21 cellular contexts compared by ENCODE assay signal in genomic region chr13:44352671-44353070, GRCh38. TPM values are rescaled to one million over a fixed set of nuclear protein-coding genes. Genes with fewer than 3 reads are reported as not detected.
DNase-seq lines count a peak whose midpoint lies in the region; ATAC-seq and TF ChIP-seq lines count a peak whose summit lies in the region.
"Had no signal": no experiment of that assay in that cellular context is flagged by ENCODE, and none has a peak within 500 bp of the region (broad histone marks: within the 10 kb centered on the region; RNA-seq: fewer than 3 reads in every experiment).

No MANE protein-coding gene starts in this region.

- peak in 2 of 7 experiments; percentile 26 to 31 for DNase-seq in CD8-positive, alpha-beta T cell
- DNase-seq in UCSD-AML1 (lab: John Stamatoyannopoulos, UW; ENCODE audit: unreplicated experiment) (peak; percentile 69), NCI-H2081 treated with DMSO at 0.1 percent for 48 hours (lab: John Stamatoyannopoulos, UW) (no peak), prostate gland (ENCODE audit: low spot score) (no peak), DMS79 (lab: John Stamatoyannopoulos, UW) (no peak)
- DNase-seq in natural killer cell treated with Interleukin-12 subunit alpha and Interleukin-12 subunit beta and Interleukin-15 and Interleukin-18, amount 100 ng/mL, for 72 hours (ENCODE audit: low spot score) = no peak
- DNase-seq: activated B cell treated with CpG ODN at 0.5 μM for 24 hours; activated CD4-positive, alpha-beta T cell treated with anti-CD3 and anti-CD28 coated beads, Interleukin-2, amount 50 U/mL, for 48 hours; activated naive CD8-positive, alpha-beta T cell treated with anti-CD3 and anti-CD28 coated beads, Interleukin-2, amount 10 ng/mL, durations not matched to agents 7 days and 5 days; effector CD4-positive, alpha-beta T cell; foreskin fibroblast; KBM-7; left colon; NCI-H2227 treated with DMSO at 0.1 percent for 48 hours; NCI-H748 treated with DMSO at 0.1 percent for 48 hours; stimulated activated CD4-positive, alpha-beta T cell treated with anti-CD3 and anti-CD28 coated beads, Interleukin-4, amount 100 ng/mL, for 1 hour; tibial artery had no signal

- peak overlapping the region; percentile 61 for H3K27ac Mint-ChIP-seq in CD8-positive, alpha-beta T cell
- H3K27ac Mint-ChIP-seq in natural killer cell treated with Interleukin-12 subunit alpha and Interleukin-12 subunit beta and Interleukin-15 and Interleukin-18, amount 100 ng/mL, for 72 hours = peak overlapping the region; percentile 43 to 46
- H3K27ac Mint-ChIP-seq: activated B cell treated with CpG ODN at 0.5 μM for 24 hours; activated naive CD8-positive, alpha-beta T cell treated with anti-CD3 and anti-CD28 coated beads, Interleukin-2, amount 10 ng/mL, durations not matched to agents 7 days and 5 days; memory B cell; stimulated activated naive CD8-positive, alpha-beta T cell treated with anti-CD3 and anti-CD28 coated beads, Interleukin-15, Interleukin-2, amounts not matched to agents 100 ng/mL and 50 ng/mL, for 24 hours had no signal

- no peak overlapping the region for H3K4me3 ChIP-seq in CD8-positive, alpha-beta T cell (ENCODE audit: low read depth, low read length)
- H3K4me3 ChIP-seq in HEK293 (ENCODE audit: low read depth, low read length) (no peak overlapping the region), prostate gland (no peak overlapping the region)
- H3K4me3 ChIP-seq: tibial artery had no signal

- no peaks in the 10 kb centered on the region for H3K36me3 ChIP-seq in CD8-positive, alpha-beta T cell (ENCODE audit: insufficient read depth, low read length)
- H3K36me3 ChIP-seq in HEK293 (ENCODE audit: control insufficient read depth in 2 of 2, insufficient read depth in 1 of 2, low read length in 2 of 2) (no peaks in the 10 kb centered on the region), prostate gland (no peaks in the 10 kb centered on the region)
- H3K36me3 ChIP-seq: tibial artery had no signal

- WGBS in prostate gland = 78% methylated on average over 2 of the region's 2 CpGs

- H3K27ac ChIP-seq in CD8-positive, alpha-beta T cell (ENCODE audit: low read depth, low read length) = no peak overlapping the region
- H3K27ac ChIP-seq in HEK293 (ENCODE audit: extremely low read depth, low read depth, low read length) = no peak overlapping the region
- H3K27ac ChIP-seq in prostate gland = peak overlapping the region in 1 of 2 donors; percentile 36
- H3K27ac ChIP-seq: tibial artery had no signal

- H3K27me3 Mint-ChIP-seq in CD8-positive, alpha-beta T cell (ENCODE audit: low read depth) = no peaks in the 10 kb centered on the region
- H3K27me3 Mint-ChIP-seq in natural killer cell treated with Interleukin-12 subunit alpha and Interleukin-12 subunit beta and Interleukin-15 and Interleukin-18, amount 100 ng/mL, for 72 hours = peaks cover 0 to 4% of the 10 kb centered on the region in 2 donors

- ATAC-seq in CD8-positive, alpha-beta T cell = peak; percentile 48
- peak; percentile 82 to 86 for ATAC-seq in natural killer cell treated with Interleukin-12 subunit alpha and Interleukin-12 subunit beta and Interleukin-15 and Interleukin-18, amount 100 ng/mL, for 72 hours
- no peak for ATAC-seq in HG03521 (IDR thresholded peaks at IDR 0.05; ENCODE audit: unreplicated experiment)
- ATAC-seq: left colon had no signal

- CTCF ChIA-PET in CD8-positive, alpha-beta T cell (lab: Charles Lee) = interaction anchor here (0.9 kb wide), 1 partner anchor 15 kb away, joined by 3 read pairs; no protein-coding TSS in a partner anchor
- CTCF ChIA-PET in HEK293 (lab: Yijun Ruan, JAX) = interaction anchor here (1.5 kb wide), 1 partner anchor 86 kb away, joined by 6 read pairs; no protein-coding TSS in a partner anchor

- TF ChIP-seq POLR2A in prostate gland (IDR thresholded peaks at IDR 0.05) = no peak

- no peaks in the 10 kb centered on the region for H3K4me1 ChIP-seq in CD8-positive, alpha-beta T cell (ENCODE audit: insufficient read depth, low read length)
- H3K4me1 ChIP-seq in HEK293 (ENCODE audit: control insufficient read depth, insufficient read depth, low read length) (no peaks in the 10 kb centered on the region), prostate gland (replicated peaks) (no peaks in the 10 kb centered on the region)
- H3K4me1 ChIP-seq: tibial artery had no signal

- no peaks in the 10 kb centered on the region for H3K9me3 Mint-ChIP-seq in CD8-positive, alpha-beta T cell
- no peaks in the 10 kb centered on the region for H3K9me3 Mint-ChIP-seq in natural killer cell treated with Interleukin-12 subunit alpha and Interleukin-12 subunit beta and Interleukin-15 and Interleukin-18, amount 100 ng/mL, for 72 hours
- H3K9me3 Mint-ChIP-seq: activated B cell treated with CpG ODN at 0.5 μM for 24 hours; activated naive CD8-positive, alpha-beta T cell treated with anti-CD3 and anti-CD28 coated beads, Interleukin-2, amount 10 ng/mL, durations not matched to agents 7 days and 5 days; memory B cell; stimulated activated naive CD8-positive, alpha-beta T cell treated with anti-CD3 and anti-CD28 coated beads, Interleukin-15, Interleukin-2, amounts not matched to agents 100 ng/mL and 50 ng/mL, for 24 hours had no signal

- no peaks in the 10 kb centered on the region for H3K36me3 Mint-ChIP-seq in CD8-positive, alpha-beta T cell
- H3K36me3 Mint-ChIP-seq in natural killer cell treated with Interleukin-12 subunit alpha and Interleukin-12 subunit beta and Interleukin-15 and Interleukin-18, amount 100 ng/mL, for 72 hours = no peaks in the 10 kb centered on the region
- H3K36me3 Mint-ChIP-seq: activated naive CD8-positive, alpha-beta T cell treated with anti-CD3 and anti-CD28 coated beads, Interleukin-2, amount 10 ng/mL, durations not matched to agents 7 days and 5 days; memory B cell had no signal

- H3K4me1 Mint-ChIP-seq in CD8-positive, alpha-beta T cell (ENCODE audit: low read depth) = peaks cover 18% of the 10 kb centered on the region
- H3K4me1 Mint-ChIP-seq in natural killer cell treated with Interleukin-12 subunit alpha and Interleukin-12 subunit beta and Interleukin-15 and Interleukin-18, amount 100 ng/mL, for 72 hours (ENCODE audit: low read depth in 2 of 2) = peaks cover 19 to 22% of the 10 kb centered on the region in 2 donors
- H3K4me1 Mint-ChIP-seq: activated B cell treated with CpG ODN at 0.5 μM for 24 hours, memory B cell had no signal

- no peak overlapping the region for H3K4me3 Mint-ChIP-seq in CD8-positive, alpha-beta T cell
- peak overlapping the region; percentile 15 for H3K4me3 Mint-ChIP-seq in natural killer cell treated with Interleukin-12 subunit alpha and Interleukin-12 subunit beta and Interleukin-15 and Interleukin-18, amount 100 ng/mL, for 72 hours
- H3K4me3 Mint-ChIP-seq: activated B cell treated with CpG ODN at 0.5 μM for 24 hours; activated naive CD8-positive, alpha-beta T cell treated with anti-CD3 and anti-CD28 coated beads, Interleukin-2, amount 10 ng/mL, durations not matched to agents 7 days and 5 days; memory B cell; stimulated activated naive CD8-positive, alpha-beta T cell treated with anti-CD3 and anti-CD28 coated beads, Interleukin-15, Interleukin-2, amounts not matched to agents 100 ng/mL and 50 ng/mL, for 24 hours had no signal

- POLR2A ChIA-PET in CD8-positive, alpha-beta T cell (lab: Charles Lee) = no interaction called here
- POLR2A ChIA-PET in HEK293 (lab: Yijun Ruan, JAX) = interaction anchor here (1.0 kb wide), 1 partner anchor 84 kb away, joined by 4 read pairs; no protein-coding TSS in a partner anchor

- TF ChIP-seq CTCF in CD8-positive, alpha-beta T cell (IDR thresholded peaks at IDR 0.05) = no peak
- no peak for TF ChIP-seq CTCF in HEK293 (tag by site-specific recombination; IDR thresholded peaks at IDR 0.05)
- TF ChIP-seq CTCF in prostate gland (IDR thresholded peaks at IDR 0.05) = no peak

- intact Hi-C loops in CD8-positive, alpha-beta T cell (cut with DNase I, micrococcal nuclease) = loop anchor here in 1 of 2 experiments (1.0 kb wide), 1 partner anchor 29 kb away; no protein-coding TSS in a partner anchor
- intact Hi-C loops in prostate gland (cut with DNase I) = no loop called here

- no peaks in the 10 kb centered on the region for H3K9me3 ChIP-seq in CD8-positive, alpha-beta T cell (ENCODE audit: low read length)
- no peaks in the 10 kb centered on the region for H3K9me3 ChIP-seq in HEK293 (ENCODE audit: control insufficient read depth, insufficient read depth, low read depth, low read length)
- no peaks in the 10 kb centered on the region for H3K9me3 ChIP-seq in prostate gland
- H3K9me3 ChIP-seq: tibial artery had no signal

- no peaks in the 10 kb centered on the region for H3K27me3 ChIP-seq in CD8-positive, alpha-beta T cell (ENCODE audit: insufficient read depth, low read length)
- no peaks in the 10 kb centered on the region for H3K27me3 ChIP-seq in prostate gland (replicated peaks; ENCODE audit: insufficient read depth)
- H3K27me3 ChIP-seq: tibial artery had no signal

TF ChIP-seq in HEK293, 187 proteins besides CTCF, POLR2A, EP300 and RAD21 (continues in another document):
- TF ChIP-seq ZNF148 (tag by site-specific recombination; IDR thresholded peaks at IDR 0.05; ENCODE audit: borderline replicate concordance) (no peak), ZBTB7A (tag by site-specific recombination; IDR thresholded peaks at IDR 0.05; ENCODE audit: low read depth) (no peak), EGR2 (tag by site-specific recombination; IDR thresholded peaks at IDR 0.05; ENCODE audit: low read depth) (peak; percentile 60), ZIC2 (tag by site-specific recombination; IDR thresholded peaks at IDR 0.05) (no peak), ZFHX2 (tag by site-specific recombination; conservative IDR thresholded peaks at IDR 0.05) (peak; percentile 64)

RNA-seq across cellular contexts. Expression of gene SERP2, which starts 21.0 kb away (rescaled TPM):
- not detected for total RNA-seq in CD8-positive, alpha-beta T cell
- total RNA-seq in natural killer cell treated with Interleukin-12 subunit alpha and Interleukin-12 subunit beta and Interleukin-15 and Interleukin-18, amount 100 ng/mL, for 72 hours = 1 to 10 TPM; 3.8 to 9.1 TPM
- 10 to 100 TPM in 1 of 2 donors, 1 to 10 TPM in 1; 3.3 to 14.5 TPM for total RNA-seq in prostate gland
